20 cellular contexts compared by ENCODE assay signal in the genomic region with DNA sequence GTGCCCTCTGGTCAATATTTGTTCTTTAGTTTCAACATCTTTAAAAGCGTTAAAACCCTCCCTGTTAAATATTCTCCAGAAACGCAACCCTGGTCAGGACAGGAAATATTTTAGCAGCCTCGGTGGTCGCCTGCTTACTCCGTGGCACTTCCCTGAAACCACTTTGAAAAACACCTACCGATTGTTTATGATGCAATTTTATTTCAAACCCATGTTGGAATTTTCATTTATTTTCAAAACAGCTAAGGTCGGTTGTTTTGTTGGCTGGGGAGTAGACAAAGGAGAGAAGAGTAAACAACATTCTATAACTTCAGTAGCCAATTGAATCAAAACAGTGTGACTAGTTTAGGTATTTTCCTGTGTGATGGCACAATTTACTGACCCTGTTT. TPM values are rescaled to one million over a fixed set of nuclear protein-coding genes. Genes with fewer than 3 reads are reported as not detected.
DNase-seq lines count a peak whose midpoint lies in the region; ATAC-seq and TF ChIP-seq lines count a peak whose summit lies in the region.
"Had no signal": no experiment of that assay in that cellular context is flagged by ENCODE, and none has a peak within 500 bp of the region (broad histone marks: within the 10 kb centered on the region; RNA-seq: fewer than 3 reads in every experiment).

No MANE protein-coding gene starts in this region.

- H2BK5ac ChIP-seq in H9 (ENCODE audit: insufficient read length, low read length): no peak overlapping the region

- intact Hi-C loops in ascending aorta (cut with DNase I): no loop called here

- no peaks in the 10 kb centered on the region for H4K20me1 ChIP-seq in H9 (ENCODE audit: control insufficient read depth, insufficient read depth, insufficient read length)

- H3K4me3 Mint-ChIP-seq in H9: peak overlapping the region; percentile 44 to 74
- H3K4me3 Mint-ChIP-seq: activated naive CD8-positive, alpha-beta T cell treated with anti-CD3 and anti-CD28 coated beads for 36 hours; activated T-helper 1 cell treated with anti-CD3 and anti-CD28 coated beads, Interleukin-12 subunit alpha, Interleukin-12 subunit beta, Interleukin-2, Interleukin-4 antibody, amounts not matched to agents 30 ng/mL and 10 ng/mL and 1 ng/mL, durations not matched to agents 14 hours and 24 hours and 36 hours; stimulated activated naive CD8-positive, alpha-beta T cell treated with anti-CD3 and anti-CD28 coated beads, Interleukin-15, Interleukin-2, amounts not matched to agents 100 ng/mL and 50 ng/mL, for 24 hours; T-helper 1 cell treated with Interleukin-12 subunit alpha and Interleukin-12 subunit beta and Interleukin-4 antibody, amounts not matched to agents 30 μg/mL and 1 μg/mL, for 36 hours had no signal

- H3K4me1 ChIP-seq in H9 (ENCODE audit: insufficient read depth, low read length) (no peaks in the 10 kb centered on the region), ascending aorta (peaks cover 0 to 9% of the 10 kb centered on the region in 2 donors), iPS-20b (ENCODE audit: insufficient read depth, low read length) (0 out of 2 replicates have a peak, but pooled peaks cover 6% of the 10 kb centered on the region)

- H3K79me1 ChIP-seq in H9 (ENCODE audit: insufficient read depth, low read depth, low read length, poor library complexity, severe bottlenecking): no peaks in the 10 kb centered on the region

- H3K27ac ChIP-seq in H9 (ENCODE audit: insufficient read length, low read depth, low read length): no peak overlapping the region
- H3K27ac ChIP-seq in ascending aorta: no peak overlapping the region
- H3K27ac ChIP-seq in iPS-20b (ENCODE audit: low read length): no peak overlapping the region
- H3K27ac ChIP-seq: VCaP had no signal

- no peak overlapping the region for H3K56ac ChIP-seq in H9 (ENCODE audit: insufficient read length, low read depth, low read length)

- peaks cover 10% of the 10 kb centered on the region in 2 experiments for H3K4me1 Mint-ChIP-seq in H9
- H3K4me1 Mint-ChIP-seq: activated naive CD8-positive, alpha-beta T cell treated with anti-CD3 and anti-CD28 coated beads for 36 hours had no signal

- H3K4me2 ChIP-seq in H9 (ENCODE audit: insufficient read depth, insufficient read length, low read length): peak overlapping the region; percentile 71

- no peak overlapping the region for H4K5ac ChIP-seq in H9 (ENCODE audit: insufficient read length, low read depth, low read length)

- no peak overlapping the region for H4K91ac ChIP-seq in H9 (ENCODE audit: insufficient read length, low read depth, low read length)

- H3K4ac ChIP-seq in H9 (ENCODE audit: low read depth, low read length): no peak overlapping the region

- peak overlapping the region; percentile 49 to 71 for H3K4me3 ChIP-seq in ascending aorta
- peak overlapping the region; percentile 58 for H3K4me3 ChIP-seq in iPS-20b (ENCODE audit: low read length)

- no peak overlapping the region for H2BK12ac ChIP-seq in H9 (ENCODE audit: insufficient read length, low read depth, low read length)

- no peak overlapping the region for H2AK5ac ChIP-seq in H9 (ENCODE audit: insufficient read length, low read length)

- no peaks in the 10 kb centered on the region; a peak in 1 of 7 replicates for H3K36me3 Mint-ChIP-seq in H9 (ENCODE audit: insufficient read depth in 1 of 3, low read depth in 3 of 3)
- H3K36me3 Mint-ChIP-seq: activated naive CD8-positive, alpha-beta T cell treated with anti-CD3 and anti-CD28 coated beads for 36 hours had no signal

- H3K23me2 ChIP-seq in H9 (ENCODE audit: insufficient read length, low read depth, low read length, poor library complexity, severe bottlenecking): peaks cover 7% of the 10 kb centered on the region

- H3K79me2 ChIP-seq in H9 (ENCODE audit: insufficient read depth, low read length): no peaks in the 10 kb centered on the region

- no peak overlapping the region for H2BK120ac ChIP-seq in H9 (ENCODE audit: low read depth, low read length, poor library complexity, severe bottlenecking)

- H3K9me3 ChIP-seq in H9 (ENCODE audit: control insufficient read depth, low read depth, low read length) (no peaks in the 10 kb centered on the region), ascending aorta (no peaks in the 10 kb centered on the region), iPS-20b (ENCODE audit: insufficient read depth, low read depth, low read length) (no peaks in the 10 kb centered on the region)

- H3K27me3 Mint-ChIP-seq in H9 (ENCODE audit: low read depth): peaks cover 81% of the 10 kb centered on the region

- no peak overlapping the region for H3K23ac ChIP-seq in H9 (ENCODE audit: insufficient read length, low read depth, low read length)

- H2BK20ac ChIP-seq in H9 (ENCODE audit: low read depth, low read length, poor library complexity, severe bottlenecking): no peak overlapping the region

- no peak overlapping the region for H3K14ac ChIP-seq in H9 (ENCODE audit: insufficient read depth, low read length)

- H3K18ac ChIP-seq in H9 (ENCODE audit: insufficient read length, low read depth, low read length): no peak overlapping the region

- no peak overlapping the region for H3T11ph ChIP-seq in H9 (ENCODE audit: low read length)

- H3K27me3 ChIP-seq in H9 (ENCODE audit: insufficient read depth, low read length) (peaks cover 24% of the 10 kb centered on the region), ascending aorta (no peaks in the 10 kb centered on the region), iPS-20b (ENCODE audit: insufficient read depth, low read length) (peaks cover 71% of the 10 kb centered on the region)

- H3K9me3 Mint-ChIP-seq in H9: no peaks in the 10 kb centered on the region
- H3K9me3 Mint-ChIP-seq: activated T-helper 1 cell treated with anti-CD3 and anti-CD28 coated beads, Interleukin-12 subunit alpha, Interleukin-12 subunit beta, Interleukin-2, Interleukin-4 antibody, amounts not matched to agents 30 ng/mL and 10 ng/mL and 1 ng/mL, durations not matched to agents 14 hours and 24 hours and 36 hours; stimulated activated naive CD8-positive, alpha-beta T cell treated with anti-CD3 and anti-CD28 coated beads, Interleukin-15, Interleukin-2, amounts not matched to agents 100 ng/mL and 50 ng/mL, for 24 hours; T-helper 1 cell treated with Interleukin-12 subunit alpha and Interleukin-12 subunit beta and Interleukin-4 antibody, amounts not matched to agents 30 μg/mL and 1 μg/mL, for 36 hours had no signal

- no peak for DNase-seq in H9
- DNase-seq in ascending aorta (ENCODE audit: low spot score in 2 of 2): no peak
- DNase-seq in renal cortical epithelial cell (ENCODE audit: low read depth): peak; percentile 4
- DNase-seq in COLO829 (ENCODE audit: low spot score): no peak
- no peak for DNase-seq in SKM-1 (lab: John Stamatoyannopoulos, UW; ENCODE audit: unreplicated experiment)
- DNase-seq in kidney glomerular epithelial cell (lab: John Stamatoyannopoulos, UW): no peak
- DNase-seq: activated naive CD8-positive, alpha-beta T cell treated with anti-CD3 and anti-CD28 coated beads for 36 hours; COR-L47; NCI-H526; SHP77 had no signal

- no peak overlapping the region for H4K8ac ChIP-seq in H9 (replicated peaks; ENCODE audit: insufficient read length, low read depth, low read length)

- no peak for ATAC-seq in GM18873 (IDR thresholded peaks at IDR 0.05; ENCODE audit: low FRiP score, unreplicated experiment)

- no peak overlapping the region for H2AFZ ChIP-seq in H9 (ENCODE audit: low read length)

- WGBS in H9 (ENCODE audit: extremely low coverage, insufficient read length, low lambda C conversion rate): no CpG with 5 or more reads among the region's 7 CpGs

- H3K9ac ChIP-seq in H9 (ENCODE audit: extremely low read depth, insufficient read length, low read length) (no peak overlapping the region), iPS-20b (ENCODE audit: low read depth, low read length) (no peak overlapping the region)

- no peak overlapping the region for H2BK15ac ChIP-seq in H9 (ENCODE audit: low read depth, low read length)

- no peak overlapping the region for H3K27ac Mint-ChIP-seq in H9
- H3K27ac Mint-ChIP-seq: activated naive CD8-positive, alpha-beta T cell treated with anti-CD3 and anti-CD28 coated beads for 36 hours; activated T-helper 1 cell treated with anti-CD3 and anti-CD28 coated beads, Interleukin-12 subunit alpha, Interleukin-12 subunit beta, Interleukin-2, Interleukin-4 antibody, amounts not matched to agents 30 ng/mL and 10 ng/mL and 1 ng/mL, durations not matched to agents 14 hours and 24 hours and 36 hours; stimulated activated naive CD8-positive, alpha-beta T cell treated with anti-CD3 and anti-CD28 coated beads, Interleukin-15, Interleukin-2, amounts not matched to agents 100 ng/mL and 50 ng/mL, for 24 hours; T-helper 1 cell treated with Interleukin-12 subunit alpha and Interleukin-12 subunit beta and Interleukin-4 antibody, amounts not matched to agents 30 μg/mL and 1 μg/mL, for 36 hours had no signal

- no peak for TF ChIP-seq CTCF in H9 (conservative IDR thresholded peaks at IDR 0.05)
- no peak for TF ChIP-seq CTCF in ascending aorta (IDR thresholded peaks at IDR 0.05)

- H3K36me3 ChIP-seq in ascending aorta (no peaks in the 10 kb centered on the region), iPS-20b (ENCODE audit: insufficient read depth, low read depth, low read length) (no peaks in the 10 kb centered on the region)

RNA-seq across cellular contexts. Expression of a gene that starts 0.7 kb away (rescaled TPM):
- total RNA-seq in H9 (2021) (not detected in 2 replicates), ascending aorta (58.0 TPM), renal cortical epithelial cell (2.1 and 5.8 TPM in 2 replicates)
- total RNA-seq: activated naive CD8-positive, alpha-beta T cell treated with anti-CD3 and anti-CD28 coated beads for 36 hours; activated T-helper 1 cell treated with anti-CD3 and anti-CD28 coated beads, Interleukin-12 subunit alpha, Interleukin-12 subunit beta, Interleukin-2, Interleukin-4 antibody, amounts not matched to agents 30 ng/mL and 10 ng/mL and 1 ng/mL, durations not matched to agents 14 hours and 24 hours and 36 hours; dermis microvascular lymphatic vessel endothelial cell; glomerular endothelial cell had no signal

RNA-seq across cellular contexts. Expression of a gene that starts 10.6 kb away (rescaled TPM):
- total RNA-seq in H9 (2021) (not detected in 2 replicates), ascending aorta (not detected), renal cortical epithelial cell (not detected in 2 replicates)
- total RNA-seq: activated naive CD8-positive, alpha-beta T cell treated with anti-CD3 and anti-CD28 coated beads for 36 hours; activated T-helper 1 cell treated with anti-CD3 and anti-CD28 coated beads, Interleukin-12 subunit alpha, Interleukin-12 subunit beta, Interleukin-2, Interleukin-4 antibody, amounts not matched to agents 30 ng/mL and 10 ng/mL and 1 ng/mL, durations not matched to agents 14 hours and 24 hours and 36 hours; dermis microvascular lymphatic vessel endothelial cell; esophagus mucosa; glomerular endothelial cell; mesenteric fat pad had no signal

RNA-seq across cellular contexts. Expression of a gene that starts 35.3 kb away (rescaled TPM):
- not detected in 2 replicates for total RNA-seq in H9 (2021)
- total RNA-seq in ascending aorta: not detected
- total RNA-seq in renal cortical epithelial cell: not detected in 2 replicates
- total RNA-seq: activated naive CD8-positive, alpha-beta T cell treated with anti-CD3 and anti-CD28 coated beads for 36 hours; activated T-helper 1 cell treated with anti-CD3 and anti-CD28 coated beads, Interleukin-12 subunit alpha, Interleukin-12 subunit beta, Interleukin-2, Interleukin-4 antibody, amounts not matched to agents 30 ng/mL and 10 ng/mL and 1 ng/mL, durations not matched to agents 14 hours and 24 hours and 36 hours; dermis microvascular lymphatic vessel endothelial cell; glomerular endothelial cell had no signal
